Comparison of ENCODE assay signal across 21 cellular contexts in the genomic region with DNA sequence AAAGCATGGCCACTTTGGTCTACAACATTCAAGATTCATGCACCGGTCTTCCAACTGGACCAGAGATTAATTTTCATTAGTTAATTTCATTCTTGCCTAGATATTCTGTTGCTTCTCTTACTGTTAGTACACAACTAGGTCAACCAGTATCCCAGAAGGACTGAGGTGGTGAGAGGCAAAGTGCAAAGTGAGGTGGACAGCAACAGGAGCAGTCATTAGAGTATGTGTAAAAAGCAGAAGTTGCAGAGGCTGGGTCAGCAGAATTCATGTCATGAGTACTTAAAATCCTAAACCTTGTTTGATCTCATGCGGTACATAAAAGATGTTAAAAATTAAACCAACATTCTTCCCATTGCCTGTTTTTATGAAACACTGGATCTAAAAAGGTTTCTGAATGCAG.
"Had no signal": no experiment of that assay in that cellular context is flagged by ENCODE, and none has a peak within 500 bp of the region (broad histone marks: within the 10 kb centered on the region; RNA-seq: fewer than 3 reads in every experiment).

No MANE protein-coding gene starts in this region.

- H3K27ac ChIP-seq: dorsolateral prefrontal cortex, hepatocyte, prostate gland had no signal

- H3K9me3 ChIP-seq: prostate gland had no signal

- DNase-seq: activated CD4-positive, alpha-beta memory T cell treated with anti-CD3 and anti-CD28 coated beads, Interleukin-2, amount 10 ng/mL, durations not matched to agents 7 days and 5 days; activated CD4-positive, alpha-beta T cell treated with anti-CD3 and anti-CD28 coated beads for 48 hours; activated CD4-positive, CD25-positive, alpha-beta regulatory T cell; activated naive CD4-positive, alpha-beta T cell treated with anti-CD3 and anti-CD28 coated beads for 36 hours; activated naive CD8-positive, alpha-beta T cell treated with anti-CD3 and anti-CD28 coated beads, Interleukin-2, amount 50 U/mL, for 24 hours; activated T-cell treated with anti-CD3 and anti-CD28 coated beads, Interleukin-2, amount 50 U/mL, for 24 hours; central memory CD4-positive, alpha-beta T cell; dorsolateral prefrontal cortex; foreskin fibroblast; stimulated activated CD4-positive, alpha-beta T cell treated with anti-CD3 and anti-CD28 coated beads, Interleukin-4, amount 100 ng/mL, for 1 hour; SW 1271 had no signal

- H3K36me3 ChIP-seq: prostate gland had no signal

- H3K27ac Mint-ChIP-seq: activated CD4-positive, alpha-beta memory T cell treated with anti-CD3 and anti-CD28 coated beads, Interleukin-2, amount 10 ng/mL, durations not matched to agents 7 days and 5 days; activated naive CD4-positive, alpha-beta T cell treated with anti-CD3 and anti-CD28 coated beads for 36 hours; activated naive CD8-positive, alpha-beta T cell treated with anti-CD3 and anti-CD28 coated beads, Interleukin-2, amount 50 U/mL, for 24 hours; activated T-cell treated with anti-CD3 and anti-CD28 coated beads, Interleukin-2, amount 50 U/mL, for 24 hours; activated T-helper 2 cell treated with anti-CD3 and anti-CD28 coated beads, Interferon-gamma antibody, Interleukin-2, Interleukin-4, amounts not matched to agents 10 μg/mL and 5 μg/mL and 100 μg/mL, durations not matched to agents 14 hours and 24 hours and 36 hours; stimulated activated effector memory CD8-positive, alpha-beta T cell treated with anti-CD3 and anti-CD28 coated beads, Interleukin-12 subunit alpha, Interleukin-12 subunit beta, amount 100 ng/mL, for 72 hours had no signal

- H3K4me1 ChIP-seq: prostate gland had no signal

- H3K27me3 Mint-ChIP-seq: activated CD4-positive, alpha-beta memory T cell treated with anti-CD3 and anti-CD28 coated beads, Interleukin-2, amount 10 ng/mL, durations not matched to agents 7 days and 5 days; activated naive CD8-positive, alpha-beta T cell treated with anti-CD3 and anti-CD28 coated beads, Interleukin-2, amount 50 U/mL, for 24 hours; activated T-cell treated with anti-CD3 and anti-CD28 coated beads, Interleukin-2, amount 50 U/mL, for 24 hours had no signal

- H3K9me3 Mint-ChIP-seq: activated CD4-positive, alpha-beta memory T cell treated with anti-CD3 and anti-CD28 coated beads, Interleukin-2, amount 10 ng/mL, durations not matched to agents 7 days and 5 days; activated naive CD8-positive, alpha-beta T cell treated with anti-CD3 and anti-CD28 coated beads, Interleukin-2, amount 50 U/mL, for 24 hours; activated T-cell treated with anti-CD3 and anti-CD28 coated beads, Interleukin-2, amount 50 U/mL, for 24 hours; activated T-helper 2 cell treated with anti-CD3 and anti-CD28 coated beads, Interferon-gamma antibody, Interleukin-2, Interleukin-4, amounts not matched to agents 10 μg/mL and 5 μg/mL and 100 μg/mL, durations not matched to agents 14 hours and 24 hours and 36 hours; stimulated activated effector memory CD8-positive, alpha-beta T cell treated with anti-CD3 and anti-CD28 coated beads, Interleukin-12 subunit alpha, Interleukin-12 subunit beta, amount 100 ng/mL, for 72 hours had no signal

- H3K4me1 Mint-ChIP-seq: activated CD4-positive, alpha-beta memory T cell treated with anti-CD3 and anti-CD28 coated beads, Interleukin-2, amount 10 ng/mL, durations not matched to agents 7 days and 5 days; activated naive CD8-positive, alpha-beta T cell treated with anti-CD3 and anti-CD28 coated beads, Interleukin-2, amount 50 U/mL, for 24 hours; brain; neural crest cell; stimulated activated effector memory CD8-positive, alpha-beta T cell treated with anti-CD3 and anti-CD28 coated beads, Interleukin-12 subunit alpha, Interleukin-12 subunit beta, amount 100 ng/mL, for 72 hours had no signal

- ATAC-seq: activated naive CD8-positive, alpha-beta T cell treated with anti-CD3 and anti-CD28 coated beads, Interleukin-2, amount 50 U/mL, for 24 hours; right cardiac atrium; stimulated activated effector memory CD8-positive, alpha-beta T cell treated with anti-CD3 and anti-CD28 coated beads, Interleukin-12 subunit alpha, Interleukin-12 subunit beta, amount 100 ng/mL, for 72 hours had no signal

- H3K27me3 ChIP-seq: dorsolateral prefrontal cortex, hepatocyte had no signal

- H3K4me3 ChIP-seq: dorsolateral prefrontal cortex, hepatocyte, lung, prostate gland, smooth muscle cell had no signal

- H3K4me3 Mint-ChIP-seq: activated CD4-positive, alpha-beta memory T cell treated with anti-CD3 and anti-CD28 coated beads, Interleukin-2, amount 10 ng/mL, durations not matched to agents 7 days and 5 days; activated naive CD4-positive, alpha-beta T cell treated with anti-CD3 and anti-CD28 coated beads for 36 hours; activated naive CD8-positive, alpha-beta T cell treated with anti-CD3 and anti-CD28 coated beads, Interleukin-2, amount 50 U/mL, for 24 hours; activated T-cell treated with anti-CD3 and anti-CD28 coated beads, Interleukin-2, amount 50 U/mL, for 24 hours; brain; neural crest cell; stimulated activated effector memory CD8-positive, alpha-beta T cell treated with anti-CD3 and anti-CD28 coated beads, Interleukin-12 subunit alpha, Interleukin-12 subunit beta, amount 100 ng/mL, for 72 hours had no signal

- FAIRE-seq: TTC549 had no signal
